Comparison of ENCODE assay signal across 15 cellular contexts in genomic region chr1:19121192-19121591, GRCh38.
DNase-seq lines count a peak whose midpoint lies in the region; ATAC-seq, FAIRE-seq and TF ChIP-seq lines count a peak whose summit lies in the region.
"Had no signal": no experiment of that assay in that cellular context is flagged by ENCODE, and none has a peak within 500 bp of the region (broad histone marks: within the 10 kb centered on the region; RNA-seq: fewer than 3 reads in every experiment).

No MANE protein-coding gene starts in this region.

- H3K4me3 Mint-ChIP-seq in Caco-2 (ENCODE audit: unreplicated experiment): no peak overlapping the region
- no peak overlapping the region for H3K4me3 Mint-ChIP-seq in T-helper 17 cell
- H3K4me3 Mint-ChIP-seq: WTC11 had no signal

- no peaks in the 10 kb centered on the region for H3K27me3 Mint-ChIP-seq in Caco-2 (ENCODE audit: insufficient read depth, unreplicated experiment)
- no peaks in the 10 kb centered on the region for H3K27me3 Mint-ChIP-seq in T-helper 17 cell

- no peak overlapping the region for H2BK120ac ChIP-seq in trophoblast cell (ENCODE audit: insufficient read depth, low read length, poor library complexity)

- H3K4me2 ChIP-seq in trophoblast cell (ENCODE audit: low read length): no peak overlapping the region

- H3K36me3 ChIP-seq in Caco-2 (ENCODE audit: control insufficient read depth, insufficient read depth, low read length) (peaks cover 5% of the 10 kb centered on the region), trophoblast cell (ENCODE audit: control insufficient read depth in 1 of 2, insufficient read depth in 2 of 2, low read length in 2 of 2) (peaks cover 46 to 81% of the 10 kb centered on the region in 2 experiments)

- FAIRE-seq in GM12891 (lab: Jason Lieb, UNC): no peak
- FAIRE-seq: islet of Langerhans had no signal

- H3K4me1 ChIP-seq in Caco-2 (no peaks in the 10 kb centered on the region), trophoblast cell (ENCODE audit: control insufficient read depth in 1 of 2, insufficient read depth in 2 of 2, low read length in 2 of 2) (no peaks in the 10 kb centered on the region)
- H3K4me1 ChIP-seq: lower lobe of right lung had no signal

- H3K9me3 Mint-ChIP-seq in Caco-2 (ENCODE audit: unreplicated experiment): no peaks in the 10 kb centered on the region
- H3K9me3 Mint-ChIP-seq: WTC11 had no signal

- TF ChIP-seq POLR2A in GM12891 (IDR thresholded peaks at IDR 0.05; ENCODE audit: low read depth, low read length): no peak

- no peak overlapping the region for H4K91ac ChIP-seq in trophoblast cell (ENCODE audit: low read depth, low read length)

- H3K36me3 Mint-ChIP-seq in Caco-2 (ENCODE audit: insufficient read depth, unreplicated experiment): peaks cover 97% of the 10 kb centered on the region
- peaks cover 10% of the 10 kb centered on the region for H3K36me3 Mint-ChIP-seq in T-helper 17 cell (ENCODE audit: low read depth)

- H2AFZ ChIP-seq in trophoblast cell (ENCODE audit: insufficient read depth, low read length, poor library complexity): no peak overlapping the region

- no peak overlapping the region for H2AK5ac ChIP-seq in trophoblast cell (ENCODE audit: low read length)

- H3K79me2 ChIP-seq in trophoblast cell (ENCODE audit: control insufficient read depth, insufficient read depth, low read length, poor library complexity): no peaks in the 10 kb centered on the region

- no peaks in the 10 kb centered on the region for H3K4me1 Mint-ChIP-seq in Caco-2 (ENCODE audit: low read depth, unreplicated experiment)
- H3K4me1 Mint-ChIP-seq in T-helper 17 cell: peaks cover 22% of the 10 kb centered on the region
- H3K4me1 Mint-ChIP-seq: WTC11 had no signal

- no peak overlapping the region for H2BK5ac ChIP-seq in trophoblast cell (ENCODE audit: low read depth, low read length, poor library complexity)

- DNase-seq in Caco-2 (no peak), T-helper 17 cell (no peak), kidney tubule cell (ENCODE audit: low spot score) (peak; percentile 13), trophoblast cell (no peak), COLO668 (lab: John Stamatoyannopoulos, UW; ENCODE audit: unreplicated experiment) (no peak), GM12891 (ENCODE audit: insufficient read length, low spot score) (no peak), NCI-H2171 treated with DMSO at 0.1 percent for 48 hours (lab: John Stamatoyannopoulos, UW) (no peak)
- DNase-seq: activated gamma-delta T cell, cortex of kidney, GOT3, lower lobe of right lung, NCI-H446, nucleus accumbens had no signal

- no peak overlapping the region for H3K14ac ChIP-seq in trophoblast cell (ENCODE audit: low read length)

- no peak overlapping the region for H2BK12ac ChIP-seq in trophoblast cell (ENCODE audit: low read length)

- CTCF ChIA-PET in Caco-2 (lab: Charles Lee): no interaction called here

- no peak overlapping the region for H3K27ac ChIP-seq in trophoblast cell (ENCODE audit: low read depth, low read length)
- H3K27ac ChIP-seq: lower lobe of right lung had no signal

- no peaks in the 10 kb centered on the region for H3K9me3 ChIP-seq in Caco-2
- no peaks in the 10 kb centered on the region for H3K9me3 ChIP-seq in T-helper 17 cell (ENCODE audit: control insufficient read depth, low read length, poor library complexity, severe bottlenecking)
- no peaks in the 10 kb centered on the region for H3K9me3 ChIP-seq in trophoblast cell (ENCODE audit: insufficient read depth, low read depth, low read length)
- H3K9me3 ChIP-seq: lower lobe of right lung had no signal

- ATAC-seq in T-helper 17 cell: no peak
- ATAC-seq: lower lobe of right lung, WTC11 had no signal

- H3K23ac ChIP-seq in trophoblast cell (ENCODE audit: low read length): no peak overlapping the region

- no peaks in the 10 kb centered on the region for H3K79me1 ChIP-seq in trophoblast cell (ENCODE audit: low read length)

- peak overlapping the region; percentile 43 for H3K18ac ChIP-seq in trophoblast cell (ENCODE audit: low read length)

- WGBS in trophoblast cell (ENCODE audit: extremely low coverage, insufficient coverage, insufficient read length): no CpG with 5 or more reads among the region's 7 CpGs

- H4K8ac ChIP-seq in trophoblast cell (ENCODE audit: low read depth, low read length): no peak overlapping the region

- intact Hi-C loops in Caco-2 (cut with micrococcal nuclease; ENCODE audit: unreplicated experiment): no loop called here

- no peak overlapping the region for H3K9ac ChIP-seq in trophoblast cell (ENCODE audit: low read length)

- no peak overlapping the region for H3K4ac ChIP-seq in trophoblast cell (ENCODE audit: low read depth, low read length)

- H3K27ac Mint-ChIP-seq in Caco-2 (ENCODE audit: unreplicated experiment) (peak overlapping the region; percentile 14), T-helper 17 cell (peak overlapping the region; percentile 76)
- H3K27ac Mint-ChIP-seq: WTC11 had no signal

- no peak overlapping the region for H4K12ac ChIP-seq in trophoblast cell (ENCODE audit: low read depth, low read length)

- POLR2A ChIA-PET in Caco-2 (lab: Charles Lee): no interaction called here

- no peak for TF ChIP-seq CTCF in Caco-2 (IDR thresholded peaks at IDR 0.05; ENCODE audit: insufficient read depth in 1 of 2, low read depth in 1 of 2, low read length in 1 of 2, severe bottlenecking in 1 of 2, unreplicated experiment in 1 of 2)

- BruUV-seq in Caco-2 (replicated peaks; lab: Mats Ljungman, UMichigan): no TSS peak

- no peak overlapping the region for H3K4me3 ChIP-seq in Caco-2 (ENCODE audit: low read depth, low read length)
- no peak overlapping the region for H3K4me3 ChIP-seq in trophoblast cell (ENCODE audit: low read depth, low read length)
- H3K4me3 ChIP-seq: lower lobe of right lung had no signal

- no peaks in the 10 kb centered on the region for H3K27me3 ChIP-seq in Caco-2 (replicated peaks; ENCODE audit: control insufficient read depth, insufficient read depth, low read length)
- H3K27me3 ChIP-seq in trophoblast cell (ENCODE audit: insufficient read depth, low read length): no peaks in the 10 kb centered on the region

TF ChIP-seq in GM12891, 5 proteins besides CTCF, POLR2A, EP300 and RAD21:
- no peak for TF ChIP-seq TAF1 (IDR thresholded peaks at IDR 0.05; ENCODE audit: low read depth, low read length)
- no peak for TF ChIP-seq SPI1 (IDR thresholded peaks at IDR 0.05; ENCODE audit: low read depth, low read length)
- no peak for TF ChIP-seq POLR2AphosphoS5 (IDR thresholded peaks at IDR 0.05; ENCODE audit: low read depth, low read length)
- TF ChIP-seq POU2F2 (IDR thresholded peaks at IDR 0.05; ENCODE audit: low read depth, low read length): no peak
- TF ChIP-seq PAX5 (IDR thresholded peaks at IDR 0.05; ENCODE audit: insufficient read depth, low read length, severe bottlenecking): no peak
